10 cellular contexts compared by ENCODE assay signal in genomic region chr5:168681556-168682183, GRCh38.
A peak's percentile ranks its signal among the peaks of the same experiment; 100 is the strongest.
DNase-seq lines count a peak whose midpoint lies in the region; ATAC-seq and TF ChIP-seq lines count a peak whose summit lies in the region.
"Had no signal": no experiment of that assay in that cellular context is flagged by ENCODE, and none has a peak within 500 bp of the region (broad histone marks: within the 10 kb centered on the region; RNA-seq: fewer than 3 reads in every experiment).

No MANE protein-coding gene starts in this region.

- DNase-seq in AG09309 (ENCODE audit: low read depth), result peak; percentile 27
- DNase-seq in OCI-M1 (lab: John Stamatoyannopoulos, UW), result peak; percentile 30
- DNase-seq in fibroblast of mammary gland (ENCODE audit: low read depth), result peak; percentile 80
- peak; percentile 9 for DNase-seq in neural progenitor cell (ENCODE audit: low spot score)
- DNase-seq in SK-N-SH, result no peak
- DNase-seq in NOMO-1 treated with DMSO at 0.1 percent for 48 hours (lab: John Stamatoyannopoulos, UW; ENCODE audit: unreplicated experiment), result no peak
- DNase-seq: DMS153 had no signal

- ATAC-seq in HG02759 (IDR thresholded peaks at IDR 0.05; ENCODE audit: unreplicated experiment) (no peak), HG03457 (IDR thresholded peaks at IDR 0.05; ENCODE audit: unreplicated experiment) (no peak)

- TF ChIP-seq RAD21 in SK-N-SH (IDR thresholded peaks at IDR 0.05; ENCODE audit: low read length), result no peak

- H3K79me2 ChIP-seq in neural progenitor cell (ENCODE audit: low read depth), result no peaks in the 10 kb centered on the region
- H3K79me2 ChIP-seq in SK-N-SH (ENCODE audit: insufficient read depth), result no peaks in the 10 kb centered on the region

- H3K9me3 ChIP-seq in neural progenitor cell (ENCODE audit: low read depth), result no peaks in the 10 kb centered on the region
- H3K9me3 ChIP-seq in SK-N-SH, result no peaks in the 10 kb centered on the region
- H3K9me3 ChIP-seq: Peyer's patch had no signal

- H3K9me3 Mint-ChIP-seq in neural progenitor cell, result no peaks in the 10 kb centered on the region

- H3K4me1 ChIP-seq in neural progenitor cell, result no peaks in the 10 kb centered on the region
- peaks cover 0 to 21% of the 10 kb centered on the region in 2 experiments; a peak in 1 of 4 replicates for H3K4me1 ChIP-seq in SK-N-SH (ENCODE audit: control insufficient read depth in 1 of 2, insufficient read depth in 2 of 2, low read depth in 1 of 2, low read length in 1 of 2)

- no peaks in the 10 kb centered on the region for H3K27me3 ChIP-seq in neural progenitor cell
- H3K27me3 ChIP-seq in SK-N-SH (ENCODE audit: insufficient read depth), result no peaks in the 10 kb centered on the region
- H3K27me3 ChIP-seq: Peyer's patch had no signal

- H3K4me3 Mint-ChIP-seq in neural progenitor cell, result no peak overlapping the region

- no peaks in the 10 kb centered on the region for H3K9me2 ChIP-seq in SK-N-SH

- H3K27ac Mint-ChIP-seq in neural progenitor cell, result no peak overlapping the region

- POLR2A ChIA-PET in SK-N-SH (lab: Yijun Ruan, JAX), result interaction anchor here (1.0 kb wide), 1 partner anchor 102 kb away, joined by 4 read pairs; the partner anchor contains the start of gene PANK3

- H3K27me3 Mint-ChIP-seq in neural progenitor cell (ENCODE audit: insufficient read depth, low read depth), result peaks cover 4% of the 10 kb centered on the region

- peaks cover 12% of the 10 kb centered on the region for H3K4me1 Mint-ChIP-seq in neural progenitor cell

- 100% methylated on average over 2 of the region's 4 CpGs for whole genome bisulfite sequencing in SK-N-SH (ENCODE audit: low lambda C conversion rate)

- H4K20me1 ChIP-seq in neural progenitor cell (ENCODE audit: low read depth), result no peaks in the 10 kb centered on the region
- H4K20me1 ChIP-seq in SK-N-SH (ENCODE audit: insufficient read depth), result no peaks in the 10 kb centered on the region

- H3F3A ChIP-seq in neural progenitor cell (ENCODE audit: low read depth) (no peaks in the 10 kb centered on the region), SK-N-SH (replicated peaks; ENCODE audit: insufficient read depth) (no peaks in the 10 kb centered on the region)

- H3K4me3 ChIP-seq in AG09309 (ENCODE audit: control insufficient read depth, low read depth, low read length) (no peak overlapping the region), fibroblast of mammary gland (ENCODE audit: control insufficient read depth, low read depth, low read length) (no peak overlapping the region), neural progenitor cell (no peak overlapping the region), SK-N-SH (ENCODE audit: low read depth in 2 of 2, low read length in 1 of 2) (no peak overlapping the region)
- H3K4me3 ChIP-seq: Peyer's patch had no signal

- no peak overlapping the region for H3K4me2 ChIP-seq in neural progenitor cell
- no peak overlapping the region for H3K4me2 ChIP-seq in SK-N-SH

- H2AFZ ChIP-seq in neural progenitor cell (replicated peaks), result no peak overlapping the region
- no peak overlapping the region for H2AFZ ChIP-seq in SK-N-SH (ENCODE audit: low read depth)

- CTCF ChIA-PET in SK-N-SH (lab: Yijun Ruan, JAX), result interaction anchor here (1.4 to 4.9 kb wide), 4 partner anchors 11 to 265 kb away, joined by 3 to 42 read pairs (median 10); no protein-coding TSS in a partner anchor

- no peak overlapping the region for H3K9ac ChIP-seq in neural progenitor cell
- H3K9ac ChIP-seq in SK-N-SH, result no peak overlapping the region

- H3K36me3 Mint-ChIP-seq in neural progenitor cell, result no peaks in the 10 kb centered on the region

- H3K27ac ChIP-seq in neural progenitor cell (no peak overlapping the region), SK-N-SH (ENCODE audit: low read depth in 2 of 2, low read length in 1 of 2) (peak overlapping the region in 1 of 2 experiments; percentile 35; a peak in 1 of 4 replicates)

- no peaks in the 10 kb centered on the region for H3K36me3 ChIP-seq in neural progenitor cell
- peaks cover 4 to 56% of the 10 kb centered on the region in 2 experiments for H3K36me3 ChIP-seq in SK-N-SH (replicated peaks in 1 of 2; ENCODE audit: control insufficient read depth in 1 of 2, insufficient read depth in 2 of 2, low read length in 1 of 2)
- H3K36me3 ChIP-seq: Peyer's patch had no signal

- no peak for TF ChIP-seq EP300 in SK-N-SH (IDR thresholded peaks at IDR 0.05; ENCODE audit: borderline replicate concordance in 1 of 2, low read depth in 1 of 2, low read length in 1 of 2)

- TF ChIP-seq CTCF in AG09309 (IDR thresholded peaks at IDR 0.05; ENCODE audit: control insufficient read depth, insufficient read depth, low read depth, low read length, missing control alignments) (no peak), fibroblast of mammary gland (conservative IDR thresholded peaks at IDR 0.05; ENCODE audit: control insufficient read depth, insufficient read depth, low read depth, low read length) (no peak), neural progenitor cell (IDR thresholded peaks at IDR 0.05) (no peak), SK-N-SH (IDR thresholded peaks at IDR 0.05) (no peak)

TF ChIP-seq in SK-N-SH, 30 proteins besides CTCF, POLR2A, EP300 and RAD21:
- TF ChIP-seq SMC3 (IDR thresholded peaks at IDR 0.05; ENCODE audit: low read depth, low read length) (no peak), MXI1 (IDR thresholded peaks at IDR 0.05; ENCODE audit: low read depth, low read length) (no peak), FOXM1 (IDR thresholded peaks at IDR 0.05; ENCODE audit: low read depth) (no peak), USF2 (IDR thresholded peaks at IDR 0.05; ENCODE audit: borderline replicate concordance, low read depth, low read length) (no peak)
- TF ChIP-seq, protein P1, sequence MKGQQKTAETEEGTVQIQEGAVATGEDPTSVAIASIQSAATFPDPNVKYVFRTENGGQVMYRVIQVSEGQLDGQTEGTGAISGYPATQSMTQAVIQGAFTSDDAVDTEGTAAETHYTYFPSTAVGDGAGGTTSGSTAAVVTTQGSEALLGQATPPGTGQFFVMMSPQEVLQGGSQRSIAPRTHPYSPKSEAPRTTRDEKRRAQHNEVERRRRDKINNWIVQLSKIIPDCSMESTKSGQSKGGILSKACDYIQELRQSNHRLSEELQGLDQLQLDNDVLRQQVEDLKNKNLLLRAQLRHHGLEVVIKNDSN (IDR thresholded peaks at IDR 0.05; ENCODE audit: borderline replicate concordance, low read depth), result no peak

Comparison
In these comparisons a context has a peak if more than half of its experiments do, and no peak if none do; other contexts are left out.
1. DNase-seq: peak in AG09309 (single experiment), OCI-M1 (single experiment), fibroblast of mammary gland (single experiment) and neural progenitor cell (single experiment); none in SK-N-SH (single experiment) and NOMO-1 treated with DMSO at 0.1 percent for 48 hours (single experiment).